ENCODE assay signal across 1 cellular context in the genomic region with DNA sequence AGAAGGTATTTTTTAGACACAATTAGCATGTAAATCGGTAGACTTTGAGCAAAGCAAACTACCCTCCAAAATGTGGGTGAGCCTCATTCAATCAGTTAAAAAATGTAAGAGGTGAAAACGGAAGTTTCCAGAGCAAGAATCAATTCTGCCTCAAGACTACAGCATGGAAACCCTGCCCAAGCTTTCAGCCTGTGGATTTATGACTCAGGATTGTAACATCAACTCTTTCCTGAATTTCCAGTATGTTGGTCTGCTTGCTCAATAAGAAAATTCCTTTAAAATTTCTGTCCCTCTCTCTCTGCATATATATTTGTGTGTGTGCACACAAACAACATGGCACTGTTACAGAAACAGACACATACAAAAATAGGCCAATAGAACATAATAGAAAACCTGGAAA.
TF ChIP-seq lines count a peak whose summit lies in the region.

No MANE protein-coding gene starts in this region.

TF ChIP-seq in GM23338, 12 proteins besides CTCF, POLR2A, EP300 and RAD21 (continued from another document):
- TF ChIP-seq, protein P1, sequence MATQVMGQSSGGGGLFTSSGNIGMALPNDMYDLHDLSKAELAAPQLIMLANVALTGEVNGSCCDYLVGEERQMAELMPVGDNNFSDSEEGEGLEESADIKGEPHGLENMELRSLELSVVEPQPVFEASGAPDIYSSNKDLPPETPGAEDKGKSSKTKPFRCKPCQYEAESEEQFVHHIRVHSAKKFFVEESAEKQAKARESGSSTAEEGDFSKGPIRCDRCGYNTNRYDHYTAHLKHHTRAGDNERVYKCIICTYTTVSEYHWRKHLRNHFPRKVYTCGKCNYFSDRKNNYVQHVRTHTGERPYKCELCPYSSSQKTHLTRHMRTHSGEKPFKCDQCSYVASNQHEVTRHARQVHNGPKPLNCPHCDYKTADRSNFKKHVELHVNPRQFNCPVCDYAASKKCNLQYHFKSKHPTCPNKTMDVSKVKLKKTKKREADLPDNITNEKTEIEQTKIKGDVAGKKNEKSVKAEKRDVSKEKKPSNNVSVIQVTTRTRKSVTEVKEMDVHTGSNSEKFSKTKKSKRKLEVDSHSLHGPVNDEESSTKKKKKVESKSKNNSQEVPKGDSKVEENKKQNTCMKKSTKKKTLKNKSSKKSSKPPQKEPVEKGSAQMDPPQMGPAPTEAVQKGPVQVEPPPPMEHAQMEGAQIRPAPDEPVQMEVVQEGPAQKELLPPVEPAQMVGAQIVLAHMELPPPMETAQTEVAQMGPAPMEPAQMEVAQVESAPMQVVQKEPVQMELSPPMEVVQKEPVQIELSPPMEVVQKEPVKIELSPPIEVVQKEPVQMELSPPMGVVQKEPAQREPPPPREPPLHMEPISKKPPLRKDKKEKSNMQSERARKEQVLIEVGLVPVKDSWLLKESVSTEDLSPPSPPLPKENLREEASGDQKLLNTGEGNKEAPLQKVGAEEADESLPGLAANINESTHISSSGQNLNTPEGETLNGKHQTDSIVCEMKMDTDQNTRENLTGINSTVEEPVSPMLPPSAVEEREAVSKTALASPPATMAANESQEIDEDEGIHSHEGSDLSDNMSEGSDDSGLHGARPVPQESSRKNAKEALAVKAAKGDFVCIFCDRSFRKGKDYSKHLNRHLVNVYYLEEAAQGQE (IDR thresholded peaks at IDR 0.05; ENCODE audit: unreplicated experiment), result no peak
- TF ChIP-seq ZNF114 (CRISPR knock-in tag; IDR thresholded peaks at IDR 0.05) (no peak), STAT1 (IDR thresholded peaks at IDR 0.05; ENCODE audit: unreplicated experiment) (no peak), CREB1 (CRISPR knock-in tag; IDR thresholded peaks at IDR 0.05; ENCODE audit: low read depth) (no peak), POLR2AphosphoS5 (IDR thresholded peaks at IDR 0.05; ENCODE audit: low read depth) (no peak), ZNF331 (CRISPR knock-in tag; IDR thresholded peaks at IDR 0.05; ENCODE audit: low read depth) (no peak), EZH2phosphoT487 (IDR thresholded peaks at IDR 0.05; ENCODE audit: unreplicated experiment) (no peak), NANOG (IDR thresholded peaks at IDR 0.05; ENCODE audit: borderline replicate concordance) (no peak)
- TF ChIP-seq, protein P2, sequence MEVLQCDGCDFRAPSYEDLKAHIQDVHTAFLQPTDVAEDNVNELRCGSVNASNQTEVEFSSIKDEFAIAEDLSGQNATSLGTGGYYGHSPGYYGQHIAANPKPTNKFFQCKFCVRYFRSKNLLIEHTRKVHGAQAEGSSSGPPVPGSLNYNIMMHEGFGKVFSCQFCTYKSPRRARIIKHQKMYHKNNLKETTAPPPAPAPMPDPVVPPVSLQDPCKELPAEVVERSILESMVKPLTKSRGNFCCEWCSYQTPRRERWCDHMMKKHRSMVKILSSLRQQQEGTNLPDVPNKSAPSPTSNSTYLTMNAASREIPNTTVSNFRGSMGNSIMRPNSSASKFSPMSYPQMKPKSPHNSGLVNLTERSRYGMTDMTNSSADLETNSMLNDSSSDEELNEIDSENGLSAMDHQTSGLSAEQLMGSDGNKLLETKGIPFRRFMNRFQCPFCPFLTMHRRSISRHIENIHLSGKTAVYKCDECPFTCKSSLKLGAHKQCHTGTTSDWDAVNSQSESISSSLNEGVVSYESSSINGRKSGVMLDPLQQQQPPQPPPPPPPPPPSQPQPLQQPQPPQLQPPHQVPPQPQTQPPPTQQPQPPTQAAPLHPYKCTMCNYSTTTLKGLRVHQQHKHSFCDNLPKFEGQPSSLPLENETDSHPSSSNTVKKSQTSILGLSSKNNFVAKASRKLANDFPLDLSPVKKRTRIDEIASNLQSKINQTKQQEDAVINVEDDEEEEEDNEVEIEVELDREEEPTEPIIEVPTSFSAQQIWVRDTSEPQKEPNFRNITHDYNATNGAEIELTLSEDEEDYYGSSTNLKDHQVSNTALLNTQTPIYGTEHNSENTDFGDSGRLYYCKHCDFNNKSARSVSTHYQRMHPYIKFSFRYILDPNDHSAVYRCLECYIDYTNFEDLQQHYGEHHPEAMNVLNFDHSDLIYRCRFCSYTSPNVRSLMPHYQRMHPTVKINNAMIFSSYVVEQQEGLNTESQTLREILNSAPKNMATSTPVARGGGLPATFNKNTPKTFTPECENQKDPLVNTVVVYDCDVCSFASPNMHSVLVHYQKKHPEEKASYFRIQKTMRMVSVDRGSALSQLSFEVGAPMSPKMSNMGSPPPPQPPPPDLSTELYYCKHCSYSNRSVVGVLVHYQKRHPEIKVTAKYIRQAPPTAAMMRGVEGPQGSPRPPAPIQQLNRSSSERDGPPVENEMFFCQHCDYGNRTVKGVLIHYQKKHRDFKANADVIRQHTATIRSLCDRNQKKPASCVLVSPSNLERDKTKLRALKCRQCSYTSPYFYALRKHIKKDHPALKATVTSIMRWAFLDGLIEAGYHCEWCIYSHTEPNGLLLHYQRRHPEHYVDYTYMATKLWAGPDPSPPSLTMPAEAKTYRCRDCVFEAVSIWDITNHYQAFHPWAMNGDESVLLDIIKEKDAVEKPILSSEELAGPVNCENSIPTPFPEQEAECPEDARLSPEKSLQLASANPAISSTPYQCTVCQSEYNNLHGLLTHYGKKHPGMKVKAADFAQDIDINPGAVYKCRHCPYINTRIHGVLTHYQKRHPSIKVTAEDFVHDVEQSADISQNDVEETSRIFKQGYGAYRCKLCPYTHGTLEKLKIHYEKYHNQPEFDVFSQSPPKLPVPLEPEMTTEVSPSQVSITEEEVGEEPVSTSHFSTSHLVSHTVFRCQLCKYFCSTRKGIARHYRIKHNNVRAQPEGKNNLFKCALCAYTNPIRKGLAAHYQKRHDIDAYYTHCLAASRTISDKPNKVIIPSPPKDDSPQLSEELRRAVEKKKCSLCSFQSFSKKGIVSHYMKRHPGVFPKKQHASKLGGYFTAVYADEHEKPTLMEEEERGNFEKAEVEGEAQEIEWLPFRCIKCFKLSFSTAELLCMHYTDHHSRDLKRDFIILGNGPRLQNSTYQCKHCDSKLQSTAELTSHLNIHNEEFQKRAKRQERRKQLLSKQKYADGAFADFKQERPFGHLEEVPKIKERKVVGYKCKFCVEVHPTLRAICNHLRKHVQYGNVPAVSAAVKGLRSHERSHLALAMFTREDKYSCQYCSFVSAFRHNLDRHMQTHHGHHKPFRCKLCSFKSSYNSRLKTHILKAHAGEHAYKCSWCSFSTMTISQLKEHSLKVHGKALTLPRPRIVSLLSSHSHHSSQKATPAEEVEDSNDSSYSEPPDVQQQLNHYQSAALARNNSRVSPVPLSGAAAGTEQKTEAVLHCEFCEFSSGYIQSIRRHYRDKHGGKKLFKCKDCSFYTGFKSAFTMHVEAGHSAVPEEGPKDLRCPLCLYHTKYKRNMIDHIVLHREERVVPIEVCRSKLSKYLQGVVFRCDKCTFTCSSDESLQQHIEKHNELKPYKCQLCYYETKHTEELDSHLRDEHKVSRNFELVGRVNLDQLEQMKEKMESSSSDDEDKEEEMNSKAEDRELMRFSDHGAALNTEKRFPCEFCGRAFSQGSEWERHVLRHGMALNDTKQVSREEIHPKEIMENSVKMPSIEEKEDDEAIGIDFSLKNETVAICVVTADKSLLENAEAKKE (CRISPR knock-in tag; IDR thresholded peaks at IDR 0.05), result no peak
- TF ChIP-seq, protein P3, sequence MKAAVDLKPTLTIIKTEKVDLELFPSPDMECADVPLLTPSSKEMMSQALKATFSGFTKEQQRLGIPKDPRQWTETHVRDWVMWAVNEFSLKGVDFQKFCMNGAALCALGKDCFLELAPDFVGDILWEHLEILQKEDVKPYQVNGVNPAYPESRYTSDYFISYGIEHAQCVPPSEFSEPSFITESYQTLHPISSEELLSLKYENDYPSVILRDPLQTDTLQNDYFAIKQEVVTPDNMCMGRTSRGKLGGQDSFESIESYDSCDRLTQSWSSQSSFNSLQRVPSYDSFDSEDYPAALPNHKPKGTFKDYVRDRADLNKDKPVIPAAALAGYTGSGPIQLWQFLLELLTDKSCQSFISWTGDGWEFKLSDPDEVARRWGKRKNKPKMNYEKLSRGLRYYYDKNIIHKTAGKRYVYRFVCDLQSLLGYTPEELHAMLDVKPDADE (IDR thresholded peaks at IDR 0.05), result no peak
